17 cellular contexts compared by ENCODE assay signal in the genomic region with DNA sequence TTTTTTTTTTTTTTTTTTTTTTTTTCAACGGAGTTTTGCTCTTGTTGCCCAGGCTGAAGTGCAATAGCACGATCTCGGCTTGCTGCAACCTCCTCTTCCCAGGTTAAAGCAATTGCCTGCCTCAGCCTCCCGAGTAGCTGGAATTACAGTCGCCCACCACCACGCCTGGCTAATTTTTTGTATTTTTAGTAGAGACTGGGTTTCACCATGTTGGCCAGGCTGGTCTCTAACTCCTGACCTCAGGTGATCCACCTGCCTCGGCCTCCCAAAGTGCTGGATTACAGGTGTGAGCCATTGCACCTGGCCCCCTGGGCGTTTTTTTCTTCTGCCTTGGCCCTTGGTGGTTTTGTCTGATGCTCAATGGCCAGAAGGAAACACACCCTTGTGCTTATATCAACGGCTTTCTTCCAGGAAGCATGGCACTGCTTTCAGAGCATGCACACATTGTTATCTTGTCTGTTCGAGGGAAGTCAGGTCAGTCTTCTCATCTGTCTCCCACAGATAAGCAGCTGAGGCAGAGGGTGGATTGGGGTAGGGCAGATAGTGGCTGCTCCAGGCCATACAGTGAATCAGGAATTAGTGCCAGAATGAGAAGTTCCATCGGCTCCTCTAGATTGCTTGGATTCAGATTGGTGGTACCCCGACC.
"Had no signal": no experiment of that assay in that cellular context is flagged by ENCODE, and none has a peak within 500 bp of the region (broad histone marks: within the 10 kb centered on the region; RNA-seq: fewer than 3 reads in every experiment).

No MANE protein-coding gene starts in this region.

- H3K27ac ChIP-seq: coronary artery, esophagus squamous epithelium, gastroesophageal sphincter, hepatocyte, sigmoid colon, skin epidermis had no signal

- H3K9me3 ChIP-seq: esophagus squamous epithelium, gastroesophageal sphincter, sigmoid colon had no signal

- H3K4me1 ChIP-seq: esophagus squamous epithelium, gastroesophageal sphincter, sigmoid colon had no signal

- ATAC-seq: gastroesophageal sphincter, left colon, left ventricle myocardium superior had no signal

- H3K4me3 ChIP-seq: coronary artery, esophagus squamous epithelium, gastroesophageal sphincter, hepatocyte, lung, sigmoid colon, skin epidermis had no signal

- H3K36me3 ChIP-seq: esophagus squamous epithelium, gastroesophageal sphincter, sigmoid colon had no signal

- H2AFZ ChIP-seq: hepatocyte had no signal

- H3K27me3 ChIP-seq: esophagus squamous epithelium, gastroesophageal sphincter, hepatocyte, sigmoid colon had no signal

- H3K79me2 ChIP-seq: hepatocyte had no signal

- H3K4me2 ChIP-seq: hepatocyte had no signal

- DNase-seq: effector CD8-positive, alpha-beta T cell; esophagus squamous epithelium; foreskin fibroblast; glutamatergic neuron; left colon; left ventricle myocardium superior; mesenchymal stem cell; midbrain; naive B cell; sigmoid colon; stimulated activated CD4-positive, alpha-beta T cell treated with anti-CD3 and anti-CD28 coated beads, Interleukin-12 subunit alpha, Interleukin-12 subunit beta, amount 100 ng/mL, for 4 hours; stimulated activated naive CD4-positive, alpha-beta T cell treated with Interleukin-2 at 50 U/mL for 16 hours had no signal
